Comparison of ENCODE assay signal across 3 cellular contexts in genomic region chr16:75599452-75600277, GRCh38.
TF ChIP-seq lines count a peak whose summit lies in the region.

No MANE protein-coding gene starts in this region.

TF ChIP-seq in SK-N-SH treated with all-trans-retinoic acid at 6 μM for 48 hours, 23 proteins besides CTCF, POLR2A, EP300 and RAD21:
- TF ChIP-seq ISL1 (CRISPR knock-in tag; IDR thresholded peaks at IDR 0.05) (0 out of 2 replicates have a peak, but pooled peaks have one; percentile 20), CREB5 (CRISPR knock-in tag; IDR thresholded peaks at IDR 0.05; ENCODE audit: low read depth) (no peak)
TF ChIP-seq in SK-N-SH treated with all-trans-retinoic acid at 6 μM for 48 hours: peak in this region for 1.

TF ChIP-seq in SK-N-SH, 30 proteins besides CTCF, POLR2A, EP300 and RAD21:
- TF ChIP-seq GABPA (IDR thresholded peaks at IDR 0.05; ENCODE audit: low read depth) (no peak), FOXM1 (IDR thresholded peaks at IDR 0.05; ENCODE audit: low read depth) (no peak), CHD2 (IDR thresholded peaks at IDR 0.05; ENCODE audit: low read length, partially characterized antibody) (no peak), SIN3A (IDR thresholded peaks at IDR 0.05; ENCODE audit: borderline replicate concordance, low read depth, low read length) (no peak), FOSL2 (IDR thresholded peaks at IDR 0.05; ENCODE audit: borderline replicate concordance, low read depth) (no peak)

TF ChIP-seq in endothelial cell of umbilical vein, 7 proteins besides CTCF, POLR2A, EP300 and RAD21:
- no peak for TF ChIP-seq MAX (IDR thresholded peaks at IDR 0.05; ENCODE audit: insufficient read depth, insufficient read length)
- no peak for TF ChIP-seq JUN (IDR thresholded peaks at IDR 0.05; ENCODE audit: borderline replicate concordance, insufficient read depth, insufficient read length, low read depth)
- no peak for TF ChIP-seq EZH2 (IDR thresholded peaks at IDR 0.05; ENCODE audit: borderline replicate concordance, low read depth, low read length, severe bottlenecking)
- TF ChIP-seq POLR2AphosphoS5 (IDR thresholded peaks at IDR 0.05; ENCODE audit: insufficient read depth, low read depth, low read length), result no peak
- no peak for TF ChIP-seq FOS (IDR thresholded peaks at IDR 0.05; ENCODE audit: borderline replicate concordance, insufficient read depth, low read length)
- no peak for TF ChIP-seq MYC (IDR thresholded peaks at IDR 0.05; ENCODE audit: low read depth, low read length)
- TF ChIP-seq GATA2 (IDR thresholded peaks at IDR 0.05; ENCODE audit: insufficient read depth, insufficient read length, low read depth, low read length), result no peak
